8 cellular contexts compared by ENCODE assay signal in the genomic region with DNA sequence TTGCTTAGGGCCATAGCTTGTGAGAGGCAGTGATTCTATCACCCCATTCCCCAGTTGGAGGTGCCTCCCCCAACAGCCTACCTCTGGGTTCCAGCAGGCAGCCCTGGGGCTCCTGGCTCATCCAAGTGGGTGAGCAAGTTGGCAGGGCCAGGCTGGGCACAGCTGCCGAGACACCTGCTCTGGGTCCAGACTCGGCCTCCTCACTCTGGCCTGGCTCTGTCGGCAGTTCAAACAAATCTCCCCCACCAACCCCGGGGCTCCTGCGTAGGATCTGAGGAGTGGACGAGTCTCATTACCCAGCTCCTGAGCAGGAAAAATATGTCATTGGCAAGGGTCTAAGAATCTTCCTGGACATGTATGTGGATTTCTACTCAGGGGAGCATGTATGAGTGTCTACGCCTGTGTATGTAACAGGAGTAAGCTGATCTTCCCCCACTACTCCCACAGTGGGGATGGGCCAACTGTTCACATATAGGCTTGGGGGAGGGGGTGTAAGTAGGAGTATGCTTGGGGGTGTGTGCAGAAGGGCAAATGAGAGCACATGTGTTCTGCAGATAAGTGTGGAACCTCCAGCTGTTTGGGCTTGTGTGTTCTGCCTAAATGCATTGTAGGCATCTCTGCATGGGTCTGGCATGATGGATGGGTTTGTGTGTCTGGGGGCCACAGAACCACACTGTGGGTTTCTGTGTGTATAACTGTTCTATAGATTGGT. TPM values are rescaled to one million over a fixed set of nuclear protein-coding genes. Genes with fewer than 3 reads are reported as not detected.
DNase-seq lines count a peak whose midpoint lies in the region; ATAC-seq, FAIRE-seq and TF ChIP-seq lines count a peak whose summit lies in the region.

No MANE protein-coding gene starts in this region.

- H3K9me3 ChIP-seq in GM23248 (ENCODE audit: low read depth) (no peaks in the 10 kb centered on the region), vagina (no peaks in the 10 kb centered on the region)
- no peaks in the 10 kb centered on the region for H3K9me3 ChIP-seq in naive thymus-derived CD4-positive, alpha-beta T cell (ENCODE audit: control insufficient read depth in 2 of 3, low read length in 3 of 3)

- no peaks in the 10 kb centered on the region for H3K9me2 ChIP-seq in GM23248 (ENCODE audit: insufficient read depth)

- H3K4me1 ChIP-seq in GM23248 (ENCODE audit: insufficient read depth) (peaks cover 40% of the 10 kb centered on the region), vagina (peaks cover 78% of the 10 kb centered on the region)
- peaks cover 5 to 27% of the 10 kb centered on the region in 2 donors for H3K4me1 ChIP-seq in naive thymus-derived CD4-positive, alpha-beta T cell (ENCODE audit: control insufficient read depth in 2 of 2, insufficient read depth in 2 of 2, low read length in 2 of 2)

- H3K27ac Mint-ChIP-seq in activated T-cell treated with anti-CD3 and anti-CD28 coated beads, Interleukin-2, amount 50 U/mL, for 24 hours: no peak overlapping the region
- H3K27ac Mint-ChIP-seq in naive thymus-derived CD4-positive, alpha-beta T cell: no peak overlapping the region

- CTCF ChIA-PET in naive thymus-derived CD4-positive, alpha-beta T cell (lab: Charles Lee): interaction anchor here (13.1 kb wide), 1 partner anchor 44 kb away, joined by 568 read pairs; no protein-coding TSS in a partner anchor

- H3K9ac ChIP-seq in GM23248: peak overlapping the region; percentile 100

- FAIRE-seq in bronchial epithelial cell (lab: Jason Lieb, UNC): no peak

- H3K36me3 ChIP-seq in GM23248 (ENCODE audit: low read depth): peaks cover 4% of the 10 kb centered on the region; the same call in 1 of the 2 replicates
- H3K36me3 ChIP-seq in bronchial epithelial cell (ENCODE audit: control insufficient read depth, insufficient read depth, low read length): peaks cover 7% of the 10 kb centered on the region
- H3K36me3 ChIP-seq in vagina: no peaks in the 10 kb centered on the region
- no peaks in the 10 kb centered on the region for H3K36me3 ChIP-seq in naive thymus-derived CD4-positive, alpha-beta T cell (ENCODE audit: control insufficient read depth in 2 of 3, insufficient read depth in 3 of 3, low read length in 3 of 3)

- intact Hi-C loops in lower leg skin (cut with DNase I; ENCODE audit: low total_unique reads): no loop called here
- intact Hi-C loops in vagina (cut with DNase I): no loop called here
- intact Hi-C loops in naive thymus-derived CD4-positive, alpha-beta T cell (cut with micrococcal nuclease): no loop called here

- H2AFZ ChIP-seq in GM23248: no peak overlapping the region

- in situ Hi-C loops in GM23248 (cut with MboI): no loop called here

- H3K79me2 ChIP-seq in GM23248 (ENCODE audit: insufficient read depth): peaks cover 23% of the 10 kb centered on the region

- no peaks in the 10 kb centered on the region for H3K9me3 Mint-ChIP-seq in activated T-cell treated with anti-CD3 and anti-CD28 coated beads, Interleukin-2, amount 50 U/mL, for 24 hours
- H3K9me3 Mint-ChIP-seq in naive thymus-derived CD4-positive, alpha-beta T cell: no peaks in the 10 kb centered on the region

- POLR2A ChIA-PET in naive thymus-derived CD4-positive, alpha-beta T cell (lab: Charles Lee): interaction anchor here (0.6 kb wide), 1 partner anchor 341 kb away, joined by 3 read pairs; no protein-coding TSS in a partner anchor

- H3F3A ChIP-seq in GM23248 (ENCODE audit: insufficient read depth): peaks cover 69% of the 10 kb centered on the region

- peak overlapping the region; percentile 100 for H3K27ac ChIP-seq in GM23248
- H3K27ac ChIP-seq in vagina: peak overlapping the region; percentile 77
- H3K27ac ChIP-seq in naive thymus-derived CD4-positive, alpha-beta T cell (ENCODE audit: low read depth, low read length): no peak overlapping the region

- peak overlapping the region; percentile 98 for H3K4me2 ChIP-seq in GM23248 (ENCODE audit: unreplicated experiment)

- peaks cover 36% of the 10 kb centered on the region for H3K4me1 Mint-ChIP-seq in activated T-cell treated with anti-CD3 and anti-CD28 coated beads, Interleukin-2, amount 50 U/mL, for 24 hours (ENCODE audit: low read depth)
- peaks cover 7 to 29% (median 17%) of the 10 kb centered on the region in 7 donors for H3K4me1 Mint-ChIP-seq in naive thymus-derived CD4-positive, alpha-beta T cell

- TF ChIP-seq POLR2A in lower leg skin (IDR thresholded peaks at IDR 0.05) (no peak), vagina (IDR thresholded peaks at IDR 0.05) (no peak)

- H3K4me3 ChIP-seq in GM23248 (peak overlapping the region; percentile 98), bronchial epithelial cell (ENCODE audit: low read depth, low read length) (peak overlapping the region; percentile 95), lower leg skin (ENCODE audit: low read depth, poor library complexity, severe bottlenecking) (peak overlapping the region; percentile 91), vagina (peak overlapping the region; percentile 71 to 96)
- H3K4me3 ChIP-seq in naive thymus-derived CD4-positive, alpha-beta T cell (ENCODE audit: low read length): no peak overlapping the region

- H3K27me3 ChIP-seq in GM23248 (replicated peaks; ENCODE audit: insufficient read depth) (no peaks in the 10 kb centered on the region), bronchial epithelial cell (ENCODE audit: control insufficient read depth, insufficient read depth, low read length) (no peaks in the 10 kb centered on the region), vagina (no peaks in the 10 kb centered on the region)
- peaks cover 0 to 11% of the 10 kb centered on the region in 2 donors for H3K27me3 ChIP-seq in naive thymus-derived CD4-positive, alpha-beta T cell (ENCODE audit: control insufficient read depth in 2 of 2, insufficient read depth in 2 of 2, low read length in 2 of 2)

- H3K27me3 Mint-ChIP-seq in activated T-cell treated with anti-CD3 and anti-CD28 coated beads, Interleukin-2, amount 50 U/mL, for 24 hours: peaks cover 76% of the 10 kb centered on the region
- H3K27me3 Mint-ChIP-seq in naive thymus-derived CD4-positive, alpha-beta T cell: peaks cover 24 to 69% (median 35%) of the 10 kb centered on the region in 5 donors

- H3K4me3 Mint-ChIP-seq in activated T-cell treated with anti-CD3 and anti-CD28 coated beads, Interleukin-2, amount 50 U/mL, for 24 hours: no peak overlapping the region
- H3K4me3 Mint-ChIP-seq in naive thymus-derived CD4-positive, alpha-beta T cell: peak overlapping the region in 3 of 10 donors; percentile 68 to 95 (median 85)

- WGBS in GM23248 (ENCODE audit: low coverage in 1 of 2, low lambda C conversion rate in 2 of 2, missing lambda C conversion rate in 2 of 2), 2 experiments: 1 to 3% methylated on average over 7 of the region's 7 CpGs
- WGBS in lower leg skin, 2 donors: 46 to 48% methylated on average over 7 of the region's 7 CpGs

- TF ChIP-seq CTCF in bronchial epithelial cell (IDR thresholded peaks at IDR 0.05; ENCODE audit: insufficient read depth, low read length, severe bottlenecking): no peak
- TF ChIP-seq CTCF in lower leg skin (IDR thresholded peaks at IDR 0.05): peak in 1 of 3 donors; percentile 32
- TF ChIP-seq CTCF in vagina (IDR thresholded peaks at IDR 0.05): no peak

- no peak for ATAC-seq in HG02798 (IDR thresholded peaks at IDR 0.05; ENCODE audit: poor library complexity, unreplicated experiment)
- ATAC-seq in naive thymus-derived CD4-positive, alpha-beta T cell: no peak

- H4K20me1 ChIP-seq in GM23248 (ENCODE audit: insufficient read depth): no peaks in the 10 kb centered on the region

- H3K36me3 Mint-ChIP-seq in activated T-cell treated with anti-CD3 and anti-CD28 coated beads, Interleukin-2, amount 50 U/mL, for 24 hours (ENCODE audit: low read depth): no peaks in the 10 kb centered on the region
- no peaks in the 10 kb centered on the region for H3K36me3 Mint-ChIP-seq in naive thymus-derived CD4-positive, alpha-beta T cell

- peak; percentile 95 for DNase-seq in GM23248
- DNase-seq in NCI-H446 treated with DMSO at 0.1 percent for 48 hours (lab: John Stamatoyannopoulos, UW): peak; percentile 78
- peak; percentile 80 for DNase-seq in bronchial epithelial cell (ENCODE audit: low read depth)
- no peak for DNase-seq in lower leg skin (ENCODE audit: low spot score in 2 of 2)
- no peak for DNase-seq in vagina (ENCODE audit: extremely low spot score in 2 of 2)
- no peak for DNase-seq in activated T-cell treated with anti-CD3 and anti-CD28 coated beads, Interleukin-2, amount 50 U/mL, for 24 hours
- no peak for DNase-seq in naive thymus-derived CD4-positive, alpha-beta T cell

RNA-seq across cellular contexts. Expression of a gene that starts 2.0 kb away (rescaled TPM):
- 583 and 780 TPM in 2 replicates for total RNA-seq in GM23248 (2014; rRNA removed; shearing (Covaris generic))
- polyA plus RNA-seq in GM23248 (2016; fragmentation: Nextera tagmentation; extraction: Ambion mirVana): 248 TPM in 2 replicates
- total RNA-seq in bronchial epithelial cell (426 and 930 TPM in 2 replicates), lower leg skin (100 to 1,000 TPM; 237 to 353 (median 301) TPM), vagina (1,190 TPM)
- 10 to 100 TPM in 1 of 5 experiments, 1 to 10 TPM in 1, under 1 TPM in 3; 0.41 to 16.9 (median 0.62) TPM for total RNA-seq in naive thymus-derived CD4-positive, alpha-beta T cell
- polyA plus RNA-seq in naive thymus-derived CD4-positive, alpha-beta T cell: not detected

RNA-seq across cellular contexts. Expression of a gene that starts 30.6 kb away (rescaled TPM):
- total RNA-seq in GM23248 (2014; rRNA removed; shearing (Covaris generic)): not detected in 2 replicates
- polyA plus RNA-seq in GM23248 (2016; fragmentation: Nextera tagmentation; extraction: Ambion mirVana): not detected in 2 replicates
- total RNA-seq in bronchial epithelial cell (not detected in 2 replicates), lower leg skin (10 to 100 TPM in 1 of 4 donors, 1 to 10 TPM in 2, under 1 TPM in 1; 0.67 to 19.0 (median 3.3) TPM), vagina (2.5 TPM)
- not detected for total RNA-seq in naive thymus-derived CD4-positive, alpha-beta T cell
- not detected for polyA plus RNA-seq in naive thymus-derived CD4-positive, alpha-beta T cell

Comparison
In these comparisons a context has a peak if more than half of its experiments do, and no peak if none do; other contexts are left out.
1. DNase-seq: peak in GM23248 (single experiment), NCI-H446 treated with DMSO at 0.1 percent for 48 hours (single experiment) and bronchial epithelial cell (single experiment); none in lower leg skin (0 of 2), vagina (0 of 2), activated T-cell treated with anti-CD3 and anti-CD28 coated beads, Interleukin-2, amount 50 U/mL, for 24 hours (single experiment) and naive thymus-derived CD4-positive, alpha-beta T cell (0 of 9).
2. RNA of a gene that starts 2.0 kb away (total RNA-seq): 1,190 TPM in vagina (single experiment), 426 to 930 TPM in bronchial epithelial cell, 583 to 780 TPM in GM23248 and 237 to 353 TPM in lower leg skin; 0.41 to 16.9 TPM in naive thymus-derived CD4-positive, alpha-beta T cell; every median in the first group is over 10 times any median in the second.